Comparison of ENCODE assay signal across 1 cellular context in the genomic region with DNA sequence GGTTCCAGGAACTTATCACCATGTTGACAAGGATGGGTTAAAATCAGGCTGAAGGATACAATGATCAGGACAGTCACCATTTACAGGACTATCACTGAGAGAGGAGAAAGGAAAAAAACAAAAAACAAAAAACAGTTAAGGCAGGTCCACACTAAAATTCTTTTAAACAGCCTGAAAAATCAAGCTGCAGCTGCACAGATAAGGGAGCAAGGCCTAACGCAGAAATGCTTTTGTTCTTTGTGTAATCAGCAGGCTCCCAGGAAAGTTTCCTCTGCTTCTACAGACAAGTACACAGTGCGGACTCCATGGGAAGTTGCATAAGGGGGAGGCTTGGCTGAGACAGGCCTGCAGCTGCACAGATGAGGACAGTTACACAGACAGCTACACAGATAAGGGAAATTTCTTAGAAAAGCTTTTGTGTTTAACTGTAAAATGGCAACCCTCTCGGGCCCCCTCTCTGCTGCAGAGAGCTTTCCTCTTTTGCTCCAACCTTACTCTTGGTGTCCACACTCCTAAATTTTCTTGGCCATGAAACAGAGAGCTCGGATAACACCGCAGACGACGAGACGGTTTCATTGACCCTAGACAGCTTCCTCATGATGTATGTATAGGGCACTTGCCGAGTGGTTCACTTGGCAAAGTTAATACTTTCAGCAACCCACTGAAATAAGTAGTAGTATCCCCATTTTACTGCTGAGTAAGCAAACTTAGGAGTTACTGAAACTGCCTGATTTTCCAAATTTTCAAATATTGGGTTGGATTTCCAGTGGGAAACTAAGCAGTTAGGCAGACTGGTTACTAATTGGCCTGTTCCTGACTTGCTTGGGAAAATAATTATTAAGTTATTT.
TF ChIP-seq lines count a peak whose summit lies in the region.

No MANE protein-coding gene starts in this region.

TF ChIP-seq in HepG2, 621 proteins besides CTCF, POLR2A, EP300 and RAD21 (continued from another document and continues in another):
- TF ChIP-seq, protein P1, sequence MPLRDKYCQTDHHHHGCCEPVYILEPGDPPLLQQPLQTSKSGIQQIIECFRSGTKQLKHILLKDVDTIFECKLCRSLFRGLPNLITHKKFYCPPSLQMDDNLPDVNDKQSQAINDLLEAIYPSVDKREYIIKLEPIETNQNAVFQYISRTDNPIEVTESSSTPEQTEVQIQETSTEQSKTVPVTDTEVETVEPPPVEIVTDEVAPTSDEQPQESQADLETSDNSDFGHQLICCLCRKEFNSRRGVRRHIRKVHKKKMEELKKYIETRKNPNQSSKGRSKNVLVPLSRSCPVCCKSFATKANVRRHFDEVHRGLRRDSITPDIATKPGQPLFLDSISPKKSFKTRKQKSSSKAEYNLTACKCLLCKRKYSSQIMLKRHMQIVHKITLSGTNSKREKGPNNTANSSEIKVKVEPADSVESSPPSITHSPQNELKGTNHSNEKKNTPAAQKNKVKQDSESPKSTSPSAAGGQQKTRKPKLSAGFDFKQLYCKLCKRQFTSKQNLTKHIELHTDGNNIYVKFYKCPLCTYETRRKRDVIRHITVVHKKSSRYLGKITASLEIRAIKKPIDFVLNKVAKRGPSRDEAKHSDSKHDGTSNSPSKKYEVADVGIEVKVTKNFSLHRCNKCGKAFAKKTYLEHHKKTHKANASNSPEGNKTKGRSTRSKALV (CRISPR knock-in tag; IDR thresholded peaks at IDR 0.05): no peak
- TF ChIP-seq U2AF2 (IDR thresholded peaks at IDR 0.05; ENCODE audit: low read depth, low read length): no peak
- no peak for TF ChIP-seq DPF2 (CRISPR knock-in tag; IDR thresholded peaks at IDR 0.05; ENCODE audit: borderline replicate concordance, low read depth)
- TF ChIP-seq, protein P2, sequence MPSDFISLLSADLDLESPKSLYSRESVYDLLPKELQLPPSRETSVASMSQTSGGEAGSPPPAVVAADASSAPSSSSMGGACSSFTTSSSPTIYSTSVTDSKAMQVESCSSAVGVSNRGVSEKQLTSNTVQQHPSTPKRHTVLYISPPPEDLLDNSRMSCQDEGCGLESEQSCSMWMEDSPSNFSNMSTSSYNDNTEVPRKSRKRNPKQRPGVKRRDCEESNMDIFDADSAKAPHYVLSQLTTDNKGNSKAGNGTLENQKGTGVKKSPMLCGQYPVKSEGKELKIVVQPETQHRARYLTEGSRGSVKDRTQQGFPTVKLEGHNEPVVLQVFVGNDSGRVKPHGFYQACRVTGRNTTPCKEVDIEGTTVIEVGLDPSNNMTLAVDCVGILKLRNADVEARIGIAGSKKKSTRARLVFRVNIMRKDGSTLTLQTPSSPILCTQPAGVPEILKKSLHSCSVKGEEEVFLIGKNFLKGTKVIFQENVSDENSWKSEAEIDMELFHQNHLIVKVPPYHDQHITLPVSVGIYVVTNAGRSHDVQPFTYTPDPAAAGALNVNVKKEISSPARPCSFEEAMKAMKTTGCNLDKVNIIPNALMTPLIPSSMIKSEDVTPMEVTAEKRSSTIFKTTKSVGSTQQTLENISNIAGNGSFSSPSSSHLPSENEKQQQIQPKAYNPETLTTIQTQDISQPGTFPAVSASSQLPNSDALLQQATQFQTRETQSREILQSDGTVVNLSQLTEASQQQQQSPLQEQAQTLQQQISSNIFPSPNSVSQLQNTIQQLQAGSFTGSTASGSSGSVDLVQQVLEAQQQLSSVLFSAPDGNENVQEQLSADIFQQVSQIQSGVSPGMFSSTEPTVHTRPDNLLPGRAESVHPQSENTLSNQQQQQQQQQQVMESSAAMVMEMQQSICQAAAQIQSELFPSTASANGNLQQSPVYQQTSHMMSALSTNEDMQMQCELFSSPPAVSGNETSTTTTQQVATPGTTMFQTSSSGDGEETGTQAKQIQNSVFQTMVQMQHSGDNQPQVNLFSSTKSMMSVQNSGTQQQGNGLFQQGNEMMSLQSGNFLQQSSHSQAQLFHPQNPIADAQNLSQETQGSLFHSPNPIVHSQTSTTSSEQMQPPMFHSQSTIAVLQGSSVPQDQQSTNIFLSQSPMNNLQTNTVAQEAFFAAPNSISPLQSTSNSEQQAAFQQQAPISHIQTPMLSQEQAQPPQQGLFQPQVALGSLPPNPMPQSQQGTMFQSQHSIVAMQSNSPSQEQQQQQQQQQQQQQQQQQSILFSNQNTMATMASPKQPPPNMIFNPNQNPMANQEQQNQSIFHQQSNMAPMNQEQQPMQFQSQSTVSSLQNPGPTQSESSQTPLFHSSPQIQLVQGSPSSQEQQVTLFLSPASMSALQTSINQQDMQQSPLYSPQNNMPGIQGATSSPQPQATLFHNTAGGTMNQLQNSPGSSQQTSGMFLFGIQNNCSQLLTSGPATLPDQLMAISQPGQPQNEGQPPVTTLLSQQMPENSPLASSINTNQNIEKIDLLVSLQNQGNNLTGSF (CRISPR knock-in tag; IDR thresholded peaks at IDR 0.05): no peak
- TF ChIP-seq REXO4 (CRISPR knock-in tag; IDR thresholded peaks at IDR 0.05; ENCODE audit: borderline replicate concordance): no peak
- TF ChIP-seq PBX2 (CRISPR knock-in tag; IDR thresholded peaks at IDR 0.05): no peak
- TF ChIP-seq XRCC5 (optimal IDR thresholded peaks at IDR 0.05; ENCODE audit: low read length): no peak
- no peak for TF ChIP-seq MIER2 (CRISPR knock-in tag; IDR thresholded peaks at IDR 0.05)
- peak; percentile 52; the same call in 1 of the 2 replicates for TF ChIP-seq GABPB1 (CRISPR knock-in tag; IDR thresholded peaks at IDR 0.05)
- no peak for TF ChIP-seq CEBPZ (IDR thresholded peaks at IDR 0.05; ENCODE audit: low read length)
- TF ChIP-seq ETV5 (CRISPR knock-in tag; IDR thresholded peaks at IDR 0.05; ENCODE audit: borderline replicate concordance): peak; percentile 59; the same call in 1 of the 2 replicates
- TF ChIP-seq ZNF20 (CRISPR knock-in tag; IDR thresholded peaks at IDR 0.05): no peak
- no peak for TF ChIP-seq SP2 (CRISPR knock-in tag; IDR thresholded peaks at IDR 0.05)
- TF ChIP-seq HMG20B (CRISPR knock-in tag; conservative IDR thresholded peaks at IDR 0.05): peak; percentile 59; the same call in 1 of the 2 replicates
- TF ChIP-seq SALL1 (CRISPR knock-in tag; IDR thresholded peaks at IDR 0.05): peak; percentile 67
- TF ChIP-seq RNF2 (conservative IDR thresholded peaks at IDR 0.05; ENCODE audit: low read depth): no peak
- TF ChIP-seq, protein P3, sequence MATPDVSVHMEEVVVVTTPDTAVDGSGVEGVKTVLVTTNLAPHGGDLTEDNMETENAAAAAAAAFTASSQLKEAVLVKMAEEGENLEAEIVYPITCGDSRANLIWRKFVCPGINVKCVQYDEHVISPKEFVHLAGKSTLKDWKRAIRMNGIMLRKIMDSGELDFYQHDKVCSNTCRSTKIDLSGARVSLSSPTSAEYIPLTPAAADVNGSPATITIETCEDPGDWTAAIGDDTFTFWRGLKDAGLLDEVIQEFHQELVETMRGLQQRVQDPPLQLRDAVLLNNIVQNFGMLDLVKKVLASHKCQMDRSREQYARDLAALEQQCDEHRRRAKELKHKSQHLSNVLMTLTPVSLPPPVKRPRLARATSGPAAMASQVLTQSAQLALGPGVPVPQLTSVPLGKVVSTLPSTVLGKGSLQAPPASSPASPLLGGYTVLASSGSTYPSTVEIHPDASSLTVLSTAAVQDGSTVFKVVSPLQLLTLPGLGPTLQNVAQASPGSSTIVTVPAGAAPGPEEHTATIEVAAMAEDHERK (CRISPR knock-in tag; IDR thresholded peaks at IDR 0.05; ENCODE audit: low read depth): no peak
- TF ChIP-seq ZNF777 (CRISPR knock-in tag; IDR thresholded peaks at IDR 0.05): no peak
- TF ChIP-seq NFATC3 (CRISPR knock-in tag; IDR thresholded peaks at IDR 0.05): no peak
- TF ChIP-seq ZNF34 (CRISPR knock-in tag; IDR thresholded peaks at IDR 0.05; ENCODE audit: borderline replicate concordance): no peak
- TF ChIP-seq SRSF1 (optimal IDR thresholded peaks at IDR 0.05; ENCODE audit: low read depth, low read length): no peak
- TF ChIP-seq ZNF580 (CRISPR knock-in tag; IDR thresholded peaks at IDR 0.05; ENCODE audit: borderline replicate concordance, low read depth): no peak
- 0 out of 2 replicates have a peak, but pooled peaks have one; percentile 42 for TF ChIP-seq KMT2A (CRISPR knock-in tag; IDR thresholded peaks at IDR 0.05)
- TF ChIP-seq CBX1 (IDR thresholded peaks at IDR 0.05; ENCODE audit: low read depth): no peak
- no peak for TF ChIP-seq JUN (CRISPR knock-in tag; IDR thresholded peaks at IDR 0.05)
- no peak for TF ChIP-seq HMGA1 (CRISPR knock-in tag; conservative IDR thresholded peaks at IDR 0.05)
- TF ChIP-seq ELF1 (CRISPR knock-in tag; IDR thresholded peaks at IDR 0.05): no peak
- TF ChIP-seq XBP1 (CRISPR knock-in tag; IDR thresholded peaks at IDR 0.05): no peak
- TF ChIP-seq DNMT1 (CRISPR knock-in tag; IDR thresholded peaks at IDR 0.05): no peak
- peak; percentile 89 for TF ChIP-seq ZKSCAN8 (CRISPR knock-in tag; IDR thresholded peaks at IDR 0.05; ENCODE audit: borderline replicate concordance)
- no peak for TF ChIP-seq SMC3 (IDR thresholded peaks at IDR 0.05; ENCODE audit: low read length)
- 0 out of 2 replicates have a peak, but pooled peaks have one; percentile 60 for TF ChIP-seq NFKBIZ (CRISPR knock-in tag; IDR thresholded peaks at IDR 0.05)
- TF ChIP-seq KDM3A (CRISPR knock-in tag; IDR thresholded peaks at IDR 0.05; ENCODE audit: low read depth): no peak
- TF ChIP-seq WIZ (CRISPR knock-in tag; IDR thresholded peaks at IDR 0.05): no peak
